ENCODE assay signal across 21 cellular contexts in genomic region chr2:95354469-95354901, GRCh38. TPM values are rescaled to one million over a fixed set of nuclear protein-coding genes. Genes with fewer than 3 reads are reported as not detected.
DNase-seq lines count a peak whose midpoint lies in the region; TF ChIP-seq lines count a peak whose summit lies in the region.
"Had no signal": no experiment of that assay in that cellular context is flagged by ENCODE, and none has a peak within 500 bp of the region (broad histone marks: within the 10 kb centered on the region; RNA-seq: fewer than 3 reads in every experiment).

No MANE protein-coding gene starts in this region.

- H2BK5ac ChIP-seq in H9 (ENCODE audit: insufficient read length, low read length), result no peak overlapping the region

- no peak overlapping the region for H3K56ac ChIP-seq in H9 (ENCODE audit: insufficient read length, low read depth, low read length)

- peak; percentile 13 for DNase-seq in H9
- peak in 2 of 3 donors; percentile 27 to 30 for DNase-seq in Peyer's patch
- peak; percentile 45 for DNase-seq in mesenteric fat pad (ENCODE audit: low spot score)
- peak; percentile 52 for DNase-seq in sigmoid colon
- no peak for DNase-seq in mesothelial cell of epicardium (ENCODE audit: low spot score in 2 of 2, unreplicated experiment in 2 of 2)
- DNase-seq in RWPE1 (ENCODE audit: low spot score), result no peak
- no peak for DNase-seq in NCI-H2081 (lab: John Stamatoyannopoulos, UW)
- DNase-seq: CD8-positive, alpha-beta T cell; DMS79; KG1; MV-4-11; NCI-H1417; NCI-H187; NCI-H226; NCI-H524; NCI-H82; OCI-M1; RPMI8226 had no signal

- H3K27ac Mint-ChIP-seq in H9 (no peak overlapping the region), mesothelial cell of epicardium (no peak overlapping the region)
- H3K27ac Mint-ChIP-seq: CD8-positive, alpha-beta T cell had no signal

- no peak overlapping the region for H3K9ac ChIP-seq in H9 (ENCODE audit: extremely low read depth, insufficient read length, low read length)
- H3K9ac ChIP-seq: BLaER1 treated with 17β-estradiol and CSF1 and Interleukin-3, amounts not matched to agents 10 nM and 100 nM had no signal

- no peaks in the 10 kb centered on the region for H3K79me1 ChIP-seq in H9 (ENCODE audit: insufficient read depth, low read depth, low read length, poor library complexity, severe bottlenecking)

- no peaks in the 10 kb centered on the region for H3K23me2 ChIP-seq in H9 (ENCODE audit: insufficient read length, low read depth, low read length, poor library complexity, severe bottlenecking)

- no peaks in the 10 kb centered on the region; a peak in 1 of 7 replicates for H3K36me3 Mint-ChIP-seq in H9 (ENCODE audit: insufficient read depth in 1 of 3, low read depth in 3 of 3)
- H3K36me3 Mint-ChIP-seq in mesothelial cell of epicardium, result no peaks in the 10 kb centered on the region
- H3K36me3 Mint-ChIP-seq: CD8-positive, alpha-beta T cell had no signal

- H3K9me3 ChIP-seq in H9 (ENCODE audit: control insufficient read depth, low read depth, low read length) (no peaks in the 10 kb centered on the region), Peyer's patch (no peaks in the 10 kb centered on the region), sigmoid colon (no peaks in the 10 kb centered on the region)
- H3K9me3 ChIP-seq: SJSA1 had no signal

- H3K18ac ChIP-seq in H9 (ENCODE audit: insufficient read length, low read depth, low read length), result no peak overlapping the region

- H4K8ac ChIP-seq in H9 (replicated peaks; ENCODE audit: insufficient read length, low read depth, low read length), result no peak overlapping the region

- H3K4me3 ChIP-seq in Peyer's patch (no peak overlapping the region), sigmoid colon (no peak overlapping the region)
- H3K4me3 ChIP-seq: BLaER1 treated with 17β-estradiol and CSF1 and Interleukin-3, amounts not matched to agents 10 nM and 100 nM; SJSA1 had no signal

- no peak for TF ChIP-seq CTCF in H9 (conservative IDR thresholded peaks at IDR 0.05)
- TF ChIP-seq CTCF in Peyer's patch (IDR thresholded peaks at IDR 0.05), result no peak
- TF ChIP-seq CTCF in sigmoid colon (IDR thresholded peaks at IDR 0.05), result no peak
- TF ChIP-seq CTCF in mesothelial cell of epicardium (IDR thresholded peaks at IDR 0.05; ENCODE audit: unreplicated experiment), result no peak
- TF ChIP-seq CTCF in RWPE1 (conservative IDR thresholded peaks at IDR 0.05; ENCODE audit: low read depth), result no peak

- no peak overlapping the region for H2BK12ac ChIP-seq in H9 (ENCODE audit: insufficient read length, low read depth, low read length)

- no peak overlapping the region for H2AK5ac ChIP-seq in H9 (ENCODE audit: insufficient read length, low read length)

- H3K4me1 Mint-ChIP-seq in H9 (no peaks in the 10 kb centered on the region), mesothelial cell of epicardium (no peaks in the 10 kb centered on the region)

- no peak overlapping the region for H3K27ac ChIP-seq in H9 (ENCODE audit: insufficient read length, low read depth, low read length)
- no peak overlapping the region for H3K27ac ChIP-seq in Peyer's patch
- no peak overlapping the region for H3K27ac ChIP-seq in sigmoid colon
- no peak overlapping the region for H3K27ac ChIP-seq in RWPE1
- H3K27ac ChIP-seq: BLaER1 treated with 17β-estradiol and CSF1 and Interleukin-3, amounts not matched to agents 10 nM and 100 nM; SJSA1 had no signal

- H2BK15ac ChIP-seq in H9 (ENCODE audit: low read depth, low read length), result no peak overlapping the region

- no peak for TF ChIP-seq POLR2A in Peyer's patch (IDR thresholded peaks at IDR 0.05)
- TF ChIP-seq POLR2A in sigmoid colon (IDR thresholded peaks at IDR 0.05), result no peak

- H3K23ac ChIP-seq in H9 (ENCODE audit: insufficient read length, low read depth, low read length), result no peak overlapping the region

- H3K14ac ChIP-seq in H9 (ENCODE audit: insufficient read depth, low read length), result no peak overlapping the region

- POLR2A ChIA-PET in RWPE1 (lab: Yijun Ruan, JAX; ENCODE audit: low non-redundant PET), result no interaction called here

- H3K9me3 Mint-ChIP-seq in H9 (peaks cover 7 to 10% of the 10 kb centered on the region in 2 experiments; a peak in 4 of 5 replicates), mesothelial cell of epicardium (no peaks in the 10 kb centered on the region)
- H3K9me3 Mint-ChIP-seq: CD8-positive, alpha-beta T cell had no signal

- no peak for TF ChIP-seq EP300 in sigmoid colon (IDR thresholded peaks at IDR 0.05)

- no peak overlapping the region for H4K5ac ChIP-seq in H9 (ENCODE audit: insufficient read length, low read depth, low read length)

- no peaks in the 10 kb centered on the region for H3K4me1 ChIP-seq in H9 (ENCODE audit: insufficient read depth, low read length)
- H3K4me1 ChIP-seq in Peyer's patch, result no peaks in the 10 kb centered on the region
- peaks cover 0 to 6% (median 0%) of the 10 kb centered on the region in 4 donors for H3K4me1 ChIP-seq in sigmoid colon
- H3K4me1 ChIP-seq: SJSA1 had no signal

- H2BK120ac ChIP-seq in H9 (ENCODE audit: low read depth, low read length, poor library complexity, severe bottlenecking), result no peak overlapping the region

- H3K27me3 Mint-ChIP-seq in H9 (ENCODE audit: low read depth) (peaks cover 44% of the 10 kb centered on the region), mesothelial cell of epicardium (ENCODE audit: low read depth) (peaks cover 58% of the 10 kb centered on the region)

- H3K27me3 ChIP-seq in H9 (ENCODE audit: insufficient read depth, low read length) (no peaks in the 10 kb centered on the region), Peyer's patch (no peaks in the 10 kb centered on the region), sigmoid colon (no peaks in the 10 kb centered on the region)

- H3K4ac ChIP-seq in H9 (ENCODE audit: low read depth, low read length), result no peak overlapping the region

- no peaks in the 10 kb centered on the region for H3K36me3 ChIP-seq in Peyer's patch
- H3K36me3 ChIP-seq in sigmoid colon, result no peaks in the 10 kb centered on the region
- H3K36me3 ChIP-seq: BLaER1 treated with 17β-estradiol and CSF1 and Interleukin-3, amounts not matched to agents 10 nM and 100 nM; SJSA1 had no signal

- H4K20me1 ChIP-seq in H9 (ENCODE audit: control insufficient read depth, insufficient read depth, insufficient read length), result no peaks in the 10 kb centered on the region

- H3K79me2 ChIP-seq in H9 (ENCODE audit: insufficient read depth, low read length), result no peaks in the 10 kb centered on the region

- H3K4me3 Mint-ChIP-seq in H9 (no peak overlapping the region), mesothelial cell of epicardium (no peak overlapping the region)
- H3K4me3 Mint-ChIP-seq: CD8-positive, alpha-beta T cell had no signal

- H2BK20ac ChIP-seq in H9 (ENCODE audit: low read depth, low read length, poor library complexity, severe bottlenecking), result no peak overlapping the region

- CTCF ChIA-PET in RWPE1 (lab: Yijun Ruan, JAX), result interaction anchor here (0.6 to 2.3 kb wide), 2 partner anchors 9 to 37 kb away, joined by 3 to 6 read pairs; no protein-coding TSS in a partner anchor

- WGBS in H9 (ENCODE audit: extremely low coverage, insufficient read length, low lambda C conversion rate), result no CpG with 5 or more reads among the region's 5 CpGs
- 89 to 93% methylated on average over 5 of the region's 5 CpGs for WGBS in sigmoid colon, 2 donors

- intact Hi-C loops in sigmoid colon (cut with DNase I), result no loop called here

- H3K4me2 ChIP-seq in H9 (ENCODE audit: insufficient read depth, insufficient read length, low read length), result no peak overlapping the region
- H3K4me2 ChIP-seq: BLaER1 treated with 17β-estradiol and CSF1 and Interleukin-3, amounts not matched to agents 10 nM and 100 nM had no signal

- no peak overlapping the region for H4K91ac ChIP-seq in H9 (ENCODE audit: insufficient read length, low read depth, low read length)

- no peak overlapping the region for H3T11ph ChIP-seq in H9 (ENCODE audit: low read length)

- no peak overlapping the region for H2AFZ ChIP-seq in H9 (ENCODE audit: low read length)

RNA-seq across cellular contexts. Expression of gene FAHD2A, which starts 48.0 kb away (rescaled TPM):
- total RNA-seq in H9 (2021), result 36.9 and 39.8 TPM in 2 replicates
- 100 to 1,000 TPM in 2 of 4 donors, 10 to 100 TPM in 2; 10.7 to 112 (median 87.1) TPM for total RNA-seq in Peyer's patch
- 18.5 TPM for total RNA-seq in mesenteric fat pad
- total RNA-seq in sigmoid colon, result 10 to 100 TPM in 3 of 4 donors, 1 to 10 TPM in 1; 8.9 to 19.4 (median 11.8) TPM
- polyA plus RNA-seq in sigmoid colon, result 10 to 100 TPM; 19.7 to 30.5 (median 27.0) TPM
- total RNA-seq in mesothelial cell of epicardium, result 43.3 to 45.2 TPM (median 43.5 TPM) in 3 replicates

RNA-seq across cellular contexts. Expression of gene KCNIP3, which starts 57.3 kb away (rescaled TPM):
- total RNA-seq in H9 (2021), result 1.5 TPM in 2 replicates
- 10 to 100 TPM in 1 of 4 donors, 1 to 10 TPM in 3; 4.9 to 11.4 (median 7.2) TPM for total RNA-seq in Peyer's patch
- total RNA-seq in mesenteric fat pad, result 3.8 TPM
- total RNA-seq in sigmoid colon, result 10 to 100 TPM; 11.8 to 23.8 (median 12.1) TPM
- 1 to 10 TPM; 1.8 to 1.9 (median 1.8) TPM for polyA plus RNA-seq in sigmoid colon
- total RNA-seq in mesothelial cell of epicardium, result 8.3 to 9.2 TPM (median 8.3 TPM) in 3 replicates
- total RNA-seq: CD8-positive, alpha-beta T cell; HepG2 had no signal
- polyA plus RNA-seq: HepG2 had no signal

Comparison
In these comparisons a context has a peak if more than half of its experiments do, and no peak if none do; other contexts are left out.
1. DNase-seq: peak in H9 (single experiment), Peyer's patch (2 of 3), mesenteric fat pad (single experiment) and sigmoid colon (single experiment); none in mesothelial cell of epicardium (0 of 2), RWPE1 (single experiment) and NCI-H2081 (0 of 2).